20 cellular contexts compared by ENCODE assay signal in the genomic region with DNA sequence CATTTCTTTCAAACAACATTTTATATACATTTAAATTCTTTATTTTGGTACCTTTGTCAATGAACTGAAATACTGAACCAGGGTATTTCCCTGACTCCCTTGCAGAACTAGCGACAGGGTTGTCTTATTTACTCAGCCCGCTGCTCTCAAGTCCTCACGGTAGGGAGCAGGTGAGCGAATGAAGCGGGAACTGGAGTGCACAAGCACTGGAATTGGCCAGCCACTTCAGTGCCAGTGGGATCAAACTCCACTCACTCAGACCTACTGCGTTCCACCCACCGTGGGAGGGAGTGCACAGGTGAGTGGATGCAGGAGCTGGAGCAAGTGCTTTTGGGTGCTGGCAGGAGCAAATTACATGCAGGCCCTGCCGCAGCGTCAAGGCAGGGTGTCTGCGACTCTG. TPM values are rescaled to one million over a fixed set of nuclear protein-coding genes. Genes with fewer than 3 reads are reported as not detected.
DNase-seq lines count a peak whose midpoint lies in the region; ATAC-seq and TF ChIP-seq lines count a peak whose summit lies in the region.
"Had no signal": no experiment of that assay in that cellular context is flagged by ENCODE, and none has a peak within 500 bp of the region (broad histone marks: within the 10 kb centered on the region; RNA-seq: fewer than 3 reads in every experiment).

No MANE protein-coding gene starts in this region.

- H3K27ac ChIP-seq in GM23338 (ENCODE audit: low read depth) (no peak overlapping the region), neural progenitor cell (no peak overlapping the region)
- H3K27ac ChIP-seq: HL-60 had no signal

- H4K20me1 ChIP-seq in GM23338 (replicated peaks; ENCODE audit: insufficient read depth) (no peaks in the 10 kb centered on the region), neural progenitor cell (ENCODE audit: low read depth) (no peaks in the 10 kb centered on the region)

- H3K9me3 ChIP-seq in neural progenitor cell (ENCODE audit: low read depth): no peaks in the 10 kb centered on the region
- H3K9me3 ChIP-seq: SK-N-SH had no signal

- H3F3A ChIP-seq in GM23338 (replicated peaks; ENCODE audit: low read depth): no peaks in the 10 kb centered on the region
- no peaks in the 10 kb centered on the region for H3F3A ChIP-seq in neural progenitor cell (ENCODE audit: low read depth)

- DNase-seq in DMS153 (lab: John Stamatoyannopoulos, UW) (peak; percentile 81), GM23338 (ENCODE audit: low spot score) (no peak), NCI-H774 (lab: John Stamatoyannopoulos, UW) (peak; percentile 22), neural progenitor cell (ENCODE audit: low spot score) (no peak), glomerular visceral epithelial cell (ENCODE audit: extremely low spot score) (no peak)
- DNase-seq in activated naive CD4-positive, alpha-beta T cell treated with anti-CD3 and anti-CD28 coated beads, Interleukin-2, amount 50 U/mL, for 16 hours: no peak
- DNase-seq: DMS79 treated with DMSO at 0.1 percent for 48 hours, H9, NCI-H1436 treated with DMSO at 0.1 percent for 48 hours, NCI-H2029 treated with DMSO at 0.1 percent for 48 hours, NCI-H2227 treated with DMSO at 0.1 percent for 48 hours, NCI-H82, SK-N-SH, T-cell had no signal

- H3K27me3 Mint-ChIP-seq in GM23338 (ENCODE audit: insufficient read depth, low read depth, poor library complexity) (peaks cover 5% of the 10 kb centered on the region), neural progenitor cell (ENCODE audit: insufficient read depth, low read depth) (peaks cover 2% of the 10 kb centered on the region)

- H2AFZ ChIP-seq in GM23338 (peak overlapping the region; percentile 78; the same call in 1 of the 2 replicates), neural progenitor cell (replicated peaks) (no peak overlapping the region)

- H3K9me3 Mint-ChIP-seq in GM23338 (no peaks in the 10 kb centered on the region), neural progenitor cell (no peaks in the 10 kb centered on the region)
- H3K9me3 Mint-ChIP-seq: CD14-positive monocyte, H9 had no signal

- H3K4me1 ChIP-seq in GM23338 (ENCODE audit: insufficient read depth) (peaks cover 16% of the 10 kb centered on the region), neural progenitor cell (peaks cover 8% of the 10 kb centered on the region)

- H3K4me1 Mint-ChIP-seq in GM23338 (peaks cover 26% of the 10 kb centered on the region; the same call in 2 of the 3 replicates), neural progenitor cell (peaks cover 8% of the 10 kb centered on the region)
- H3K4me1 Mint-ChIP-seq: CD14-positive monocyte, IgD-negative memory B cell, T-cell had no signal

- H3K27me3 ChIP-seq in GM23338 (ENCODE audit: insufficient read depth): peaks cover 9% of the 10 kb centered on the region; the same call in 1 of the 2 replicates
- H3K27me3 ChIP-seq in neural progenitor cell: no peaks in the 10 kb centered on the region

- no peak overlapping the region for H3K4me3 ChIP-seq in GM23338
- H3K4me3 ChIP-seq in neural progenitor cell: no peak overlapping the region

- TF ChIP-seq CTCF in GM23338 (conservative IDR thresholded peaks at IDR 0.05; ENCODE audit: low read depth in 2 of 2) (no peak), neural progenitor cell (IDR thresholded peaks at IDR 0.05) (no peak)

- H3K27ac Mint-ChIP-seq in GM23338 (no peak overlapping the region), neural progenitor cell (peak overlapping the region; percentile 77)
- H3K27ac Mint-ChIP-seq: CD14-positive monocyte, H9, IgD-negative memory B cell, T-cell had no signal

- H3K36me3 Mint-ChIP-seq in GM23338 (ENCODE audit: low read depth) (no peaks in the 10 kb centered on the region), neural progenitor cell (no peaks in the 10 kb centered on the region)
- H3K36me3 Mint-ChIP-seq: CD14-positive monocyte, T-cell had no signal

- no peak overlapping the region for H3K4me3 Mint-ChIP-seq in GM23338
- H3K4me3 Mint-ChIP-seq in neural progenitor cell: no peak overlapping the region
- H3K4me3 Mint-ChIP-seq: CD14-positive monocyte, H9, IgD-negative memory B cell, T-cell had no signal

- ATAC-seq in GM23338 (no peak), GM18861 (IDR thresholded peaks at IDR 0.05; ENCODE audit: unreplicated experiment) (no peak)
- ATAC-seq: T-cell had no signal

- no peaks in the 10 kb centered on the region for H3K36me3 ChIP-seq in GM23338 (ENCODE audit: insufficient read depth)
- no peaks in the 10 kb centered on the region for H3K36me3 ChIP-seq in neural progenitor cell

- H3K79me2 ChIP-seq in GM23338 (replicated peaks; ENCODE audit: insufficient read depth) (no peaks in the 10 kb centered on the region), neural progenitor cell (ENCODE audit: low read depth) (no peaks in the 10 kb centered on the region)

- no peaks in the 10 kb centered on the region for H3K9me2 ChIP-seq in GM23338 (ENCODE audit: insufficient read depth)
- H3K9me2 ChIP-seq: SK-N-SH had no signal

- H3K4me2 ChIP-seq in GM23338 (no peak overlapping the region), neural progenitor cell (no peak overlapping the region)
- H3K4me2 ChIP-seq: SK-N-SH had no signal

- H3K9ac ChIP-seq in neural progenitor cell: no peak overlapping the region
- H3K9ac ChIP-seq: SK-N-SH had no signal

TF ChIP-seq in GM23338, 12 proteins besides CTCF, POLR2A, EP300 and RAD21 (continues in another document):
- TF ChIP-seq JUNB (IDR thresholded peaks at IDR 0.05; ENCODE audit: unreplicated experiment): no peak
- TF ChIP-seq, protein P1, sequence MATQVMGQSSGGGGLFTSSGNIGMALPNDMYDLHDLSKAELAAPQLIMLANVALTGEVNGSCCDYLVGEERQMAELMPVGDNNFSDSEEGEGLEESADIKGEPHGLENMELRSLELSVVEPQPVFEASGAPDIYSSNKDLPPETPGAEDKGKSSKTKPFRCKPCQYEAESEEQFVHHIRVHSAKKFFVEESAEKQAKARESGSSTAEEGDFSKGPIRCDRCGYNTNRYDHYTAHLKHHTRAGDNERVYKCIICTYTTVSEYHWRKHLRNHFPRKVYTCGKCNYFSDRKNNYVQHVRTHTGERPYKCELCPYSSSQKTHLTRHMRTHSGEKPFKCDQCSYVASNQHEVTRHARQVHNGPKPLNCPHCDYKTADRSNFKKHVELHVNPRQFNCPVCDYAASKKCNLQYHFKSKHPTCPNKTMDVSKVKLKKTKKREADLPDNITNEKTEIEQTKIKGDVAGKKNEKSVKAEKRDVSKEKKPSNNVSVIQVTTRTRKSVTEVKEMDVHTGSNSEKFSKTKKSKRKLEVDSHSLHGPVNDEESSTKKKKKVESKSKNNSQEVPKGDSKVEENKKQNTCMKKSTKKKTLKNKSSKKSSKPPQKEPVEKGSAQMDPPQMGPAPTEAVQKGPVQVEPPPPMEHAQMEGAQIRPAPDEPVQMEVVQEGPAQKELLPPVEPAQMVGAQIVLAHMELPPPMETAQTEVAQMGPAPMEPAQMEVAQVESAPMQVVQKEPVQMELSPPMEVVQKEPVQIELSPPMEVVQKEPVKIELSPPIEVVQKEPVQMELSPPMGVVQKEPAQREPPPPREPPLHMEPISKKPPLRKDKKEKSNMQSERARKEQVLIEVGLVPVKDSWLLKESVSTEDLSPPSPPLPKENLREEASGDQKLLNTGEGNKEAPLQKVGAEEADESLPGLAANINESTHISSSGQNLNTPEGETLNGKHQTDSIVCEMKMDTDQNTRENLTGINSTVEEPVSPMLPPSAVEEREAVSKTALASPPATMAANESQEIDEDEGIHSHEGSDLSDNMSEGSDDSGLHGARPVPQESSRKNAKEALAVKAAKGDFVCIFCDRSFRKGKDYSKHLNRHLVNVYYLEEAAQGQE (IDR thresholded peaks at IDR 0.05; ENCODE audit: unreplicated experiment): no peak
- TF ChIP-seq, protein P2, sequence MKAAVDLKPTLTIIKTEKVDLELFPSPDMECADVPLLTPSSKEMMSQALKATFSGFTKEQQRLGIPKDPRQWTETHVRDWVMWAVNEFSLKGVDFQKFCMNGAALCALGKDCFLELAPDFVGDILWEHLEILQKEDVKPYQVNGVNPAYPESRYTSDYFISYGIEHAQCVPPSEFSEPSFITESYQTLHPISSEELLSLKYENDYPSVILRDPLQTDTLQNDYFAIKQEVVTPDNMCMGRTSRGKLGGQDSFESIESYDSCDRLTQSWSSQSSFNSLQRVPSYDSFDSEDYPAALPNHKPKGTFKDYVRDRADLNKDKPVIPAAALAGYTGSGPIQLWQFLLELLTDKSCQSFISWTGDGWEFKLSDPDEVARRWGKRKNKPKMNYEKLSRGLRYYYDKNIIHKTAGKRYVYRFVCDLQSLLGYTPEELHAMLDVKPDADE (IDR thresholded peaks at IDR 0.05): no peak
- no peak for TF ChIP-seq NANOG (IDR thresholded peaks at IDR 0.05; ENCODE audit: borderline replicate concordance)
- no peak for TF ChIP-seq POLR2AphosphoS5 (IDR thresholded peaks at IDR 0.05; ENCODE audit: low read depth)
- TF ChIP-seq STAT1 (IDR thresholded peaks at IDR 0.05; ENCODE audit: unreplicated experiment): no peak
- TF ChIP-seq EZH2 (IDR thresholded peaks at IDR 0.05; ENCODE audit: low read depth, unreplicated experiment): no peak
- no peak for TF ChIP-seq ZNF114 (CRISPR knock-in tag; IDR thresholded peaks at IDR 0.05)
- TF ChIP-seq EZH2phosphoT487 (IDR thresholded peaks at IDR 0.05; ENCODE audit: unreplicated experiment): no peak

RNA-seq across cellular contexts. Expression of a gene that starts 28.1 kb away (rescaled TPM):
- not detected in 2 replicates for total RNA-seq in GM23338 (2014; rRNA removed; shearing (Covaris generic))
- not detected in 2 replicates for polyA plus RNA-seq in GM23338 (2016; fragmentation: Nextera tagmentation; extraction: Ambion mirVana)
- total RNA-seq in neural progenitor cell (ENCODE audit: low replicate concordance): not detected in 2 replicates
- total RNA-seq: G401, H9, LHCN-M2, T-cell had no signal
- polyA plus RNA-seq: CD14-positive monocyte, IgD-negative memory B cell, SK-N-SH had no signal

Comparison
In these comparisons a context has a peak if more than half of its experiments do, and no peak if none do; other contexts are left out.
1. DNase-seq: peak in DMS153 (single experiment) and NCI-H774 (single experiment); none in GM23338 (single experiment), neural progenitor cell (single experiment), glomerular visceral epithelial cell (single experiment) and activated naive CD4-positive, alpha-beta T cell treated with anti-CD3 and anti-CD28 coated beads, Interleukin-2, amount 50 U/mL, for 16 hours (single experiment).